In genomic region chr11:68312117-68312779, GRCh38 we compare ENCODE assay signal across 1 cellular context.
TF ChIP-seq lines count a peak whose summit lies in the region.

LRP5 (plus strand) TSS chr11:68312591; CDS start chr11:68312715, 124 bp downstream.

TF ChIP-seq in HepG2, 621 proteins besides CTCF, POLR2A, EP300 and RAD21 (continued from another document and continues in another):
- 0 out of 2 replicates have a peak, but pooled peaks have one; percentile 9 for TF ChIP-seq HOXA3 (CRISPR knock-in tag; IDR thresholded peaks at IDR 0.05)
- TF ChIP-seq ZNF674 (CRISPR knock-in tag; IDR thresholded peaks at IDR 0.05; ENCODE audit: low read depth): 0 out of 2 replicates have a peak, but pooled peaks have one; percentile 3
- TF ChIP-seq HIC2 (CRISPR knock-in tag; IDR thresholded peaks at IDR 0.05; ENCODE audit: low read depth): no peak
- TF ChIP-seq HNRNPL (IDR thresholded peaks at IDR 0.05; ENCODE audit: low read depth, low read length): 0 out of 2 replicates have a peak, but pooled peaks have one; percentile 71
- no peak for TF ChIP-seq HINFP (CRISPR knock-in tag; IDR thresholded peaks at IDR 0.05; ENCODE audit: low read depth)
- no peak for TF ChIP-seq TEAD3 (CRISPR knock-in tag; optimal IDR thresholded peaks at IDR 0.05; ENCODE audit: borderline replicate concordance)
- TF ChIP-seq TBX3 (IDR thresholded peaks at IDR 0.05; ENCODE audit: borderline replicate concordance): no peak
- TF ChIP-seq KLF9 (CRISPR knock-in tag; IDR thresholded peaks at IDR 0.05; ENCODE audit: low read depth): no peak
- no peak for TF ChIP-seq TEAD2 (CRISPR knock-in tag; IDR thresholded peaks at IDR 0.05)
- no peak for TF ChIP-seq CHCHD3 (CRISPR knock-in tag; IDR thresholded peaks at IDR 0.05)
- TF ChIP-seq CBFB (CRISPR knock-in tag; IDR thresholded peaks at IDR 0.05): no peak
- TF ChIP-seq HDAC1 (CRISPR knock-in tag; IDR thresholded peaks at IDR 0.05): no peak
- TF ChIP-seq, protein P1, sequence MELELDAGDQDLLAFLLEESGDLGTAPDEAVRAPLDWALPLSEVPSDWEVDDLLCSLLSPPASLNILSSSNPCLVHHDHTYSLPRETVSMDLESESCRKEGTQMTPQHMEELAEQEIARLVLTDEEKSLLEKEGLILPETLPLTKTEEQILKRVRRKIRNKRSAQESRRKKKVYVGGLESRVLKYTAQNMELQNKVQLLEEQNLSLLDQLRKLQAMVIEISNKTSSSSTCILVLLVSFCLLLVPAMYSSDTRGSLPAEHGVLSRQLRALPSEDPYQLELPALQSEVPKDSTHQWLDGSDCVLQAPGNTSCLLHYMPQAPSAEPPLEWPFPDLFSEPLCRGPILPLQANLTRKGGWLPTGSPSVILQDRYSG (CRISPR knock-in tag; IDR thresholded peaks at IDR 0.05): no peak
- TF ChIP-seq ADNP (CRISPR knock-in tag; IDR thresholded peaks at IDR 0.05): peak; percentile 15; the same call in 1 of the 2 replicates
- no peak for TF ChIP-seq ZNF737 (CRISPR knock-in tag; IDR thresholded peaks at IDR 0.05; ENCODE audit: borderline replicate concordance)
- no peak for TF ChIP-seq ZNF780A (CRISPR knock-in tag; IDR thresholded peaks at IDR 0.05)
- TF ChIP-seq CBX1 (IDR thresholded peaks at IDR 0.05; ENCODE audit: low read depth): no peak
- no peak for TF ChIP-seq HNRNPUL1 (IDR thresholded peaks at IDR 0.05; ENCODE audit: low read depth, low read length)
- no peak for TF ChIP-seq FIP1L1 (IDR thresholded peaks at IDR 0.05; ENCODE audit: borderline replicate concordance, insufficient read depth, low read depth, low read length)
- no peak for TF ChIP-seq WIZ (CRISPR knock-in tag; IDR thresholded peaks at IDR 0.05)
- TF ChIP-seq FOSL1 (CRISPR knock-in tag; IDR thresholded peaks at IDR 0.05; ENCODE audit: borderline replicate concordance): no peak
- TF ChIP-seq ZNF788 (CRISPR knock-in tag; IDR thresholded peaks at IDR 0.05; ENCODE audit: borderline replicate concordance): peak; percentile 40; the same call in 1 of the 2 replicates
- TF ChIP-seq TRIM24 (CRISPR knock-in tag; IDR thresholded peaks at IDR 0.05): no peak
- TF ChIP-seq IRX3 (CRISPR knock-in tag; IDR thresholded peaks at IDR 0.05; ENCODE audit: borderline replicate concordance, low read depth): no peak
- TF ChIP-seq CEBPB (IDR thresholded peaks at IDR 0.05; ENCODE audit: borderline replicate concordance, low read depth, low read length): no peak
- no peak for TF ChIP-seq ZNF362 (CRISPR knock-in tag; IDR thresholded peaks at IDR 0.05; ENCODE audit: borderline replicate concordance)
- no peak for TF ChIP-seq SATB2 (CRISPR knock-in tag; IDR thresholded peaks at IDR 0.05)
- TF ChIP-seq SNRNP70 (IDR thresholded peaks at IDR 0.05; ENCODE audit: low read depth, low read length): no peak
- TF ChIP-seq, protein P2, sequence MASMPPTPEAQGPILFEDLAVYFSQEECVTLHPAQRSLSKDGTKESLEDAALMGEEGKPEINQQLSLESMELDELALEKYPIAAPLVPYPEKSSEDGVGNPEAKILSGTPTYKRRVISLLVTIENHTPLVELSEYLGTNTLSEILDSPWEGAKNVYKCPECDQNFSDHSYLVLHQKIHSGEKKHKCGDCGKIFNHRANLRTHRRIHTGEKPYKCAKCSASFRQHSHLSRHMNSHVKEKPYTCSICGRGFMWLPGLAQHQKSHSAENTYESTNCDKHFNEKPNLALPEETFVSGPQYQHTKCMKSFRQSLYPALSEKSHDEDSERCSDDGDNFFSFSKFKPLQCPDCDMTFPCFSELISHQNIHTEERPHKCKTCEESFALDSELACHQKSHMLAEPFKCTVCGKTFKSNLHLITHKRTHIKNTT (CRISPR knock-in tag; IDR thresholded peaks at IDR 0.05): no peak
- TF ChIP-seq YY1 (IDR thresholded peaks at IDR 0.05; ENCODE audit: insufficient read depth, insufficient replicate concordance, low read depth, low read length): no peak
- TF ChIP-seq, protein P3, sequence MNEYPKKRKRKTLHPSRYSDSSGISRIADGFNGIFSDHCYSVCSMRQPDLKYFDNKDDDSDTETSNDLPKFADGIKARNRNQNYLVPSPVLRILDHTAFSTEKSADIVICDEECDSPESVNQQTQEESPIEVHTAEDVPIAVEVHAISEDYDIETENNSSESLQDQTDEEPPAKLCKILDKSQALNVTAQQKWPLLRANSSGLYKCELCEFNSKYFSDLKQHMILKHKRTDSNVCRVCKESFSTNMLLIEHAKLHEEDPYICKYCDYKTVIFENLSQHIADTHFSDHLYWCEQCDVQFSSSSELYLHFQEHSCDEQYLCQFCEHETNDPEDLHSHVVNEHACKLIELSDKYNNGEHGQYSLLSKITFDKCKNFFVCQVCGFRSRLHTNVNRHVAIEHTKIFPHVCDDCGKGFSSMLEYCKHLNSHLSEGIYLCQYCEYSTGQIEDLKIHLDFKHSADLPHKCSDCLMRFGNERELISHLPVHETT (CRISPR knock-in tag; conservative IDR thresholded peaks at IDR 0.05): 0 out of 2 replicates have a peak, but pooled peaks have one; percentile 34
- 0 out of 2 replicates have a peak, but pooled peaks have one; percentile 51 for TF ChIP-seq ZNF546 (CRISPR knock-in tag; conservative IDR thresholded peaks at IDR 0.05)
- no peak for TF ChIP-seq HHEX (CRISPR knock-in tag; IDR thresholded peaks at IDR 0.05)
- no peak for TF ChIP-seq ZNF652 (CRISPR knock-in tag; IDR thresholded peaks at IDR 0.05; ENCODE audit: borderline replicate concordance, low read depth)
- TF ChIP-seq THAP7 (CRISPR knock-in tag; IDR thresholded peaks at IDR 0.05): no peak
- TF ChIP-seq SPEN (CRISPR knock-in tag; IDR thresholded peaks at IDR 0.05; ENCODE audit: low read depth): no peak
- TF ChIP-seq GABPA (IDR thresholded peaks at IDR 0.05; ENCODE audit: low read depth, low read length): peak; percentile 35
- no peak for TF ChIP-seq GABPA (CRISPR knock-in tag; IDR thresholded peaks at IDR 0.05; ENCODE audit: low read depth)
- no peak for TF ChIP-seq PLSCR1 (CRISPR knock-in tag; IDR thresholded peaks at IDR 0.05; ENCODE audit: borderline replicate concordance)
- TF ChIP-seq KLF15 (CRISPR knock-in tag; IDR thresholded peaks at IDR 0.05; ENCODE audit: borderline replicate concordance): no peak
- TF ChIP-seq MTA1 (CRISPR knock-in tag; IDR thresholded peaks at IDR 0.05; ENCODE audit: borderline replicate concordance): no peak
- TF ChIP-seq, protein P4, sequence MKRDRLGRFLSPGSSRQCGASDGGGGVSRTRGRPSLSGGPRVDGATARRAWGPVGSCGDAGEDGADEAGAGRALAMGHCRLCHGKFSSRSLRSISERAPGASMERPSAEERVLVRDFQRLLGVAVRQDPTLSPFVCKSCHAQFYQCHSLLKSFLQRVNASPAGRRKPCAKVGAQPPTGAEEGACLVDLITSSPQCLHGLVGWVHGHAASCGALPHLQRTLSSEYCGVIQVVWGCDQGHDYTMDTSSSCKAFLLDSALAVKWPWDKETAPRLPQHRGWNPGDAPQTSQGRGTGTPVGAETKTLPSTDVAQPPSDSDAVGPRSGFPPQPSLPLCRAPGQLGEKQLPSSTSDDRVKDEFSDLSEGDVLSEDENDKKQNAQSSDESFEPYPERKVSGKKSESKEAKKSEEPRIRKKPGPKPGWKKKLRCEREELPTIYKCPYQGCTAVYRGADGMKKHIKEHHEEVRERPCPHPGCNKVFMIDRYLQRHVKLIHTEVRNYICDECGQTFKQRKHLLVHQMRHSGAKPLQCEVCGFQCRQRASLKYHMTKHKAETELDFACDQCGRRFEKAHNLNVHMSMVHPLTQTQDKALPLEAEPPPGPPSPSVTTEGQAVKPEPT (CRISPR knock-in tag; IDR thresholded peaks at IDR 0.05; ENCODE audit: low read depth): no peak
- no peak for TF ChIP-seq MTF2 (CRISPR knock-in tag; IDR thresholded peaks at IDR 0.05; ENCODE audit: borderline replicate concordance)
- TF ChIP-seq KMT2B (CRISPR knock-in tag; IDR thresholded peaks at IDR 0.05): no peak
- TF ChIP-seq, protein P5, sequence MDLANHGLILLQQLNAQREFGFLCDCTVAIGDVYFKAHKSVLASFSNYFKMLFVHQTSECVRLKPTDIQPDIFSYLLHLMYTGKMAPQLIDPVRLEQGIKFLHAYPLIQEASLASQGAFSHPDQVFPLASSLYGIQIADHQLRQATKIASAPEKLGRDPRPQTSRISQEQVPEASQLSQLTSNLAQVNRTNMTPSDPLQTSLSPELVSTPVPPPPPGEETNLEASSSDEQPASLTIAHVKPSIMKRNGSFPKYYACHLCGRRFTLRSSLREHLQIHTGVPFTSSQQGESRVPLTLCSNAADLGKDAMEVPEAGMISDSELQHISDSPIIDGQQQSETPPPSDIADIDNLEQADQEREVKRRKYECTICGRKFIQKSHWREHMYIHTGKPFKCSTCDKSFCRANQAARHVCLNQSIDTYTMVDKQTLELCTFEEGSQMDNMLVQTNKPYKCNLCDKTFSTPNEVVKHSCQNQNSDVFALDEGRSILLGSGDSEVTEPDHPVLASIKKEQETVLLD (CRISPR knock-in tag; IDR thresholded peaks at IDR 0.05; ENCODE audit: low read depth): peak; percentile 47; the same call in 1 of the 2 replicates
- TF ChIP-seq MXD4 (CRISPR knock-in tag; IDR thresholded peaks at IDR 0.05): no peak
- TF ChIP-seq TBX2 (CRISPR knock-in tag; IDR thresholded peaks at IDR 0.05; ENCODE audit: borderline replicate concordance): no peak; the same call in 1 of the 2 replicates
- TF ChIP-seq, protein P6, sequence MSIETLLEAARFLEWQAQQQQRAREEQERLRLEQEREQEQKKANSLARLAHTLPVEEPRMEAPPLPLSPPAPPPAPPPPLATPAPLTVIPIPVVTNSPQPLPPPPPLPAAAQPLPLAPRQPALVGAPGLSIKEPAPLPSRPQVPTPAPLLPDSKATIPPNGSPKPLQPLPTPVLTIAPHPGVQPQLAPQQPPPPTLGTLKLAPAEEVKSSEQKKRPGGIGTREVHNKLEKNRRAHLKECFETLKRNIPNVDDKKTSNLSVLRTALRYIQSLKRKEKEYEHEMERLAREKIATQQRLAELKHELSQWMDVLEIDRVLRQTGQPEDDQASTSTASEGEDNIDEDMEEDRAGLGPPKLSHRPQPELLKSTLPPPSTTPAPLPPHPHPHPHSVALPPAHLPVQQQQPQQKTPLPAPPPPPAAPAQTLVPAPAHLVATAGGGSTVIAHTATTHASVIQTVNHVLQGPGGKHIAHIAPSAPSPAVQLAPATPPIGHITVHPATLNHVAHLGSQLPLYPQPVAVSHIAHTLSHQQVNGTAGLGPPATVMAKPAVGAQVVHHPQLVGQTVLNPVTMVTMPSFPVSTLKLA (IDR thresholded peaks at IDR 0.05): no peak
- TF ChIP-seq CCAR2 (optimal IDR thresholded peaks at IDR 0.05; ENCODE audit: low read depth, low read length): no peak
- TF ChIP-seq ZNF772 (CRISPR knock-in tag; IDR thresholded peaks at IDR 0.05): no peak
- no peak for TF ChIP-seq ZNF180 (CRISPR knock-in tag; IDR thresholded peaks at IDR 0.05; ENCODE audit: borderline replicate concordance, low read depth)
- TF ChIP-seq ZBTB43 (CRISPR knock-in tag; conservative IDR thresholded peaks at IDR 0.05): no peak
- TF ChIP-seq ZNF672 (CRISPR knock-in tag; IDR thresholded peaks at IDR 0.05): no peak
- TF ChIP-seq ESRRA (CRISPR knock-in tag; IDR thresholded peaks at IDR 0.05; ENCODE audit: low read depth): 0 out of 2 replicates have a peak, but pooled peaks have one; percentile 39
- TF ChIP-seq EHMT2 (IDR thresholded peaks at IDR 0.05; ENCODE audit: borderline replicate concordance, low read depth, low read length): no peak
